In the genomic region with DNA sequence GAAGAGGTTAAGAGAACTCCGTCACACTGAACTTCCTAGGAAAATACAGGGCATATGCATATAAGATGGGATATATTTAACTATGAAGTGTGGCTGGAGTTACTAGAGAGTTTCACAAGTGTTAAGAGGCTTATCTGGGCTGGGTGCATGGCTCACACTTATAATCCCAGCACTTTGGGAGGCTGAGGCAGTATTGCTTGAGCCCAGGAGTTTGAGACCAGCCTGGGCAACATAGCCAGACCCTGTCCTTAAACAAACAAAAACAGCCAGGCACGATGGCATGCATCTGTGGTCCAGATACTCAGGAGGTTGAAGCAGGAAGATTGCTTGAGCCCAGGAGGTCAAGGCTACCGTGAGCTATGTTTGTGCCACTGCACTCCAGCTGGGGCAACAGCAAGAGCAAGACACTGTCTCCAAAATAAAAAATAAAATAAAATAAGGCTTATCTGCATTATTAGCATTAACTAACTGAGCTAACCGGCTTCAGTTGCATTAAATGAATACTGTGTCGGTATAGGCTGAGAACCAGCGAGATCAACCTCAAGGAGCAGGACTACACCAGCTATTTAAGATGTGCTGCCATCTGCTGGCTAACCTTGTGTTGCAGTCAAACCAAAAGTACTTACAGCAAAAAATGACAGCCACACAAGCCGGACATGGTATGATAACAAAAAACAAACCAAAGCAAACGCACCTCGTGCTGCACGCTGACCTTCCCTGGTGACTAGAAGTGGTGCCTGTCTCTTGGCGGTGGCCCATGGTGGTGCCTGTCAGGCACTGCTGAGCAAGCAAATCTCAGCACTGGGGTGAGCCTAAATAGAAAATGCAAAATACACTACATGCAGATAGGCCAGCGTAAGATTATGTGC, we compare ENCODE assay signal across 8 cellular contexts. TPM values are rescaled to one million over a fixed set of nuclear protein-coding genes. Genes with fewer than 3 reads are reported as not detected.
DNase-seq lines count a peak whose midpoint lies in the region; ATAC-seq and TF ChIP-seq lines count a peak whose summit lies in the region.

No MANE protein-coding gene starts in this region.

- POLR2A ChIA-PET in RWPE1 (lab: Yijun Ruan, JAX; ENCODE audit: low non-redundant PET), result no interaction called here

- peak; percentile 62 for DNase-seq in LNCaP clone FGC (ENCODE audit: low read depth)
- DNase-seq in RWPE1 (ENCODE audit: low spot score), result peak; percentile 78
- DNase-seq in fibroblast of villous mesenchyme (ENCODE audit: low read depth), result peak; percentile 87
- DNase-seq in omental fat pad (ENCODE audit: low spot score), result peak; percentile 91
- peak; percentile 94 for DNase-seq in superior temporal gyrus (ENCODE audit: extremely low spot score)

- H3K36me3 Mint-ChIP-seq in activated T-helper 17 cell treated with anti-CD3 and anti-CD28 coated beads, Interleukin-2, amount 50 U/mL, for 72 hours (ENCODE audit: low read depth), result peaks cover 18% of the 10 kb centered on the region

- H3K9me3 Mint-ChIP-seq in activated T-helper 17 cell treated with anti-CD3 and anti-CD28 coated beads, Interleukin-2, amount 50 U/mL, for 72 hours, result no peaks in the 10 kb centered on the region

- peak; percentile 85 for ATAC-seq in activated T-helper 17 cell treated with anti-CD3 and anti-CD28 coated beads, Interleukin-2, amount 50 U/mL, for 72 hours (replicated peaks)
- peak; percentile 37 for ATAC-seq in omental fat pad (ENCODE audit: low FRiP score)
- ATAC-seq in HG02870 (IDR thresholded peaks at IDR 0.05; ENCODE audit: unreplicated experiment), result no peak

- H3K4me3 ChIP-seq in LNCaP clone FGC (ENCODE audit: low read depth, low read length), result no peak overlapping the region
- H3K4me3 ChIP-seq in fibroblast of villous mesenchyme (ENCODE audit: low read depth, low read length), result no peak overlapping the region

- CTCF ChIA-PET in RWPE1 (lab: Yijun Ruan, JAX), result interaction anchor here (0.5 to 2.3 kb wide), 37 partner anchors 9 to 1816 kb away, joined by 3 to 25 read pairs (median 4); partner anchors contain the start of gene RBBP5

- peaks cover 5% of the 10 kb centered on the region for H3K4me1 Mint-ChIP-seq in activated T-helper 17 cell treated with anti-CD3 and anti-CD28 coated beads, Interleukin-2, amount 50 U/mL, for 72 hours

- TF ChIP-seq CTCF in GM12872 (IDR thresholded peaks at IDR 0.05; ENCODE audit: insufficient read depth, low read depth, low read length), result peak; percentile 85
- TF ChIP-seq CTCF in LNCaP clone FGC (IDR thresholded peaks at IDR 0.05; ENCODE audit: control insufficient read depth, extremely low read depth, insufficient read depth), result peak; percentile 68
- TF ChIP-seq CTCF in RWPE1 (conservative IDR thresholded peaks at IDR 0.05; ENCODE audit: low read depth), result peak; percentile 89
- peak; percentile 81 for TF ChIP-seq CTCF in fibroblast of villous mesenchyme (IDR thresholded peaks at IDR 0.05; ENCODE audit: insufficient read depth, low read depth, low read length)
- peak in 1 of 3 donors; percentile 65 for TF ChIP-seq CTCF in omental fat pad (IDR thresholded peaks at IDR 0.05)

- no peaks in the 10 kb centered on the region for H3K27me3 Mint-ChIP-seq in activated T-helper 17 cell treated with anti-CD3 and anti-CD28 coated beads, Interleukin-2, amount 50 U/mL, for 72 hours

- no peak overlapping the region for H3K27ac ChIP-seq in RWPE1

- no peak overlapping the region for H3K27ac Mint-ChIP-seq in activated T-helper 17 cell treated with anti-CD3 and anti-CD28 coated beads, Interleukin-2, amount 50 U/mL, for 72 hours

- H3K4me3 Mint-ChIP-seq in activated T-helper 17 cell treated with anti-CD3 and anti-CD28 coated beads, Interleukin-2, amount 50 U/mL, for 72 hours, result peak overlapping the region; percentile 25

RNA-seq across cellular contexts. Expression of gene RBBP5, which starts 19.7 kb away (rescaled TPM):
- 10 to 100 TPM; 14.6 to 23.5 TPM for total RNA-seq in activated T-helper 17 cell treated with anti-CD3 and anti-CD28 coated beads, Interleukin-2, amount 50 U/mL, for 72 hours
- total RNA-seq in fibroblast of villous mesenchyme, result 14.2 and 22.5 TPM in 2 replicates
- 10 to 100 TPM; 11.9 to 15.6 (median 12.8) TPM for total RNA-seq in omental fat pad

RNA-seq across cellular contexts. Expression of gene TMEM81, which starts 57.2 kb away (rescaled TPM):
- total RNA-seq in activated T-helper 17 cell treated with anti-CD3 and anti-CD28 coated beads, Interleukin-2, amount 50 U/mL, for 72 hours, result 1 to 10 TPM; 3.1 to 3.9 TPM
- total RNA-seq in fibroblast of villous mesenchyme (0.97 and 1.3 TPM in 2 replicates), omental fat pad (1 to 10 TPM; 1.6 to 3.2 (median 2.3) TPM)
